ENCODE assay signal across 1 cellular context in the genomic region with DNA sequence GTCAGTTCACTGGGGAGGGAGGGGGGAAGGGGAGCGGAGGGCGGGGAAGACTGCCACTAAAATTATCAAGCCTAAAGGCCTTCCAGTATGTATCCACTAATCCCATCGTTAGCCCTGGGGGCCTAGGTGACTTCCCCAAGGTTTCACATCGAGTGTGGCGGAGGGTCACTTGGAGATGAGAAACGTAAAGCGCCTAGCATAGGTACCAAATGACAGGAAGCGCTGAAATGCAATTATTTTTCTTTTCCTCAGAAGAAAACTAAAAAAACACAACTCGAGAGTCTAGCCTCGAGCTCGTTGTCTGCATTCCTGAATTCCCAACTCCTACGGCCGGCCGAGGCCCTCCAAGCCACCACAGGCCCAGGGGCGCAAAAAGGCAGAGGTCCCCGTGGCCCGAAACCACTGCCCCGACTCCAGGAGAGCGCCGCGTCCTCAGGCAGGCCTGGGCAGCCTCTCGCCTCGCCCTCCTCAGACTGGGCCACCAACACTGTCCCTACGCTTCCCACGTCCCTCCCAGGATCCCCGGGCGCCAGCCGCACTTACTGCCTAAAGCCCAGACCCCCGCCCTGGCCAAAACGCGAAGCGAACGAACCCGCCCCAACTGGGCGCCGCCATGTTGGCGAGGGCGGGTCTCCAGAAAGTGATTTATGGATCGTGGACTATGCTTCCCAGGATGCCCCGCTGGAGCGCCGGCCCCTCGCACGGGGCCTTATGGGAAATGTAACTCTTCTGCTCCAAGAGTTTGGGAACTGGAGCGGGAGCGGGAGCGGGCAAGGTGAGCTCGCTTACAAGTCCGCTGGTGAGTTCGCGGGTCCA.
TF ChIP-seq lines count a peak whose summit lies in the region.

TSS of gene USP40 (minus strand) at position 642 of the 816 bp plus-strand sequence. CDS start 1,228 bp downstream, outside the sequence.

TF ChIP-seq in HEK293, 187 proteins besides CTCF, POLR2A, EP300 and RAD21 (continued from another document and continues in another):
- TF ChIP-seq, protein P1, sequence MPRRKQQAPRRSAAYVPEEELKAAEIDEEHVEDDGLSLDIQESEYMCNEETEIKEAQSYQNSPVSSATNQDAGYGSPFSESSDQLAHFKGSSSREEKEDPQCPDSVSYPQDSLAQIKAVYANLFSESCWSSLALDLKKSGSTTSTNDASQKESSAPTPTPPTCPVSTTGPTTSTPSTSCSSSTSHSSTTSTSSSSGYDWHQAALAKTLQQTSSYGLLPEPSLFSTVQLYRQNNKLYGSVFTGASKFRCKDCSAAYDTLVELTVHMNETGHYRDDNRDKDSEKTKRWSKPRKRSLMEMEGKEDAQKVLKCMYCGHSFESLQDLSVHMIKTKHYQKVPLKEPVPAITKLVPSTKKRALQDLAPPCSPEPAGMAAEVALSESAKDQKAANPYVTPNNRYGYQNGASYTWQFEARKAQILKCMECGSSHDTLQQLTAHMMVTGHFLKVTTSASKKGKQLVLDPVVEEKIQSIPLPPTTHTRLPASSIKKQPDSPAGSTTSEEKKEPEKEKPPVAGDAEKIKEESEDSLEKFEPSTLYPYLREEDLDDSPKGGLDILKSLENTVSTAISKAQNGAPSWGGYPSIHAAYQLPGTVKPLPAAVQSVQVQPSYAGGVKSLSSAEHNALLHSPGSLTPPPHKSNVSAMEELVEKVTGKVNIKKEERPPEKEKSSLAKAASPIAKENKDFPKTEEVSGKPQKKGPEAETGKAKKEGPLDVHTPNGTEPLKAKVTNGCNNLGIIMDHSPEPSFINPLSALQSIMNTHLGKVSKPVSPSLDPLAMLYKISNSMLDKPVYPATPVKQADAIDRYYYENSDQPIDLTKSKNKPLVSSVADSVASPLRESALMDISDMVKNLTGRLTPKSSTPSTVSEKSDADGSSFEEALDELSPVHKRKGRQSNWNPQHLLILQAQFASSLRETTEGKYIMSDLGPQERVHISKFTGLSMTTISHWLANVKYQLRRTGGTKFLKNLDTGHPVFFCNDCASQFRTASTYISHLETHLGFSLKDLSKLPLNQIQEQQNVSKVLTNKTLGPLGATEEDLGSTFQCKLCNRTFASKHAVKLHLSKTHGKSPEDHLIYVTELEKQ (tag by site-specific recombination; IDR thresholded peaks at IDR 0.05; ENCODE audit: borderline replicate concordance) = no peak
- no peak for TF ChIP-seq ZNF792 (tag by site-specific recombination; IDR thresholded peaks at IDR 0.05)
- no peak for TF ChIP-seq ZNF292 (tag by site-specific recombination; IDR thresholded peaks at IDR 0.05; ENCODE audit: borderline replicate concordance, low read depth)
- no peak; the same call in 1 of the 2 replicates for TF ChIP-seq ZNF398 (tag by site-specific recombination; IDR thresholded peaks at IDR 0.05)
- no peak for TF ChIP-seq ZNF670 (tag by site-specific recombination; IDR thresholded peaks at IDR 0.05; ENCODE audit: low read depth)
- TF ChIP-seq ZNF175 (tag by site-specific recombination; IDR thresholded peaks at IDR 0.05) = no peak
- no peak for TF ChIP-seq ZSCAN23 (tag by site-specific recombination; IDR thresholded peaks at IDR 0.05)
- TF ChIP-seq SCRT1 (tag by site-specific recombination; IDR thresholded peaks at IDR 0.05; ENCODE audit: borderline replicate concordance) = no peak
- TF ChIP-seq REPIN1 (tag by site-specific recombination; IDR thresholded peaks at IDR 0.05; ENCODE audit: low read depth) = no peak
- TF ChIP-seq MYNN (tag by site-specific recombination; IDR thresholded peaks at IDR 0.05; ENCODE audit: borderline replicate concordance) = no peak
- no peak for TF ChIP-seq ZNF248 (tag by site-specific recombination; IDR thresholded peaks at IDR 0.05)
- TF ChIP-seq ZNF157 (tag by site-specific recombination; IDR thresholded peaks at IDR 0.05) = no peak
- peak; percentile 87 for TF ChIP-seq PBX3 (CRISPR knock-in tag; IDR thresholded peaks at IDR 0.05)
- peak; percentile 49; the same call in 1 of the 2 replicates for TF ChIP-seq KLF9 (tag by site-specific recombination; IDR thresholded peaks at IDR 0.05; ENCODE audit: low read depth)
- no peak for TF ChIP-seq ZNF138 (tag by site-specific recombination; IDR thresholded peaks at IDR 0.05; ENCODE audit: borderline replicate concordance)
- peak; percentile 74 for TF ChIP-seq SP3 (tag by site-specific recombination; IDR thresholded peaks at IDR 0.05)
- TF ChIP-seq ZNF423 (tag by site-specific recombination; IDR thresholded peaks at IDR 0.05) = no peak
- TF ChIP-seq ZNF701 (tag by site-specific recombination; IDR thresholded peaks at IDR 0.05) = no peak
- peak; percentile 79 for TF ChIP-seq ZFP37 (tag by site-specific recombination; IDR thresholded peaks at IDR 0.05)
- no peak for TF ChIP-seq OVOL3 (tag by site-specific recombination; IDR thresholded peaks at IDR 0.05)
- TF ChIP-seq ZNF629 (tag by site-specific recombination; IDR thresholded peaks at IDR 0.05) = peak; percentile 45; the same call in 1 of the 2 replicates
- 0 out of 2 replicates have a peak, but pooled peaks have one; percentile 20 for TF ChIP-seq ZNF660 (tag by site-specific recombination; IDR thresholded peaks at IDR 0.05)
- peak; percentile 75; the same call in 1 of the 2 replicates for TF ChIP-seq ZNF501 (tag by site-specific recombination; IDR thresholded peaks at IDR 0.05)
- TF ChIP-seq ZNF37A (tag by site-specific recombination; IDR thresholded peaks at IDR 0.05) = no peak
- TF ChIP-seq ZNF112 (tag by site-specific recombination; IDR thresholded peaks at IDR 0.05) = no peak
- no peak for TF ChIP-seq ZNF544 (tag by site-specific recombination; IDR thresholded peaks at IDR 0.05)
- TF ChIP-seq, protein P2, sequence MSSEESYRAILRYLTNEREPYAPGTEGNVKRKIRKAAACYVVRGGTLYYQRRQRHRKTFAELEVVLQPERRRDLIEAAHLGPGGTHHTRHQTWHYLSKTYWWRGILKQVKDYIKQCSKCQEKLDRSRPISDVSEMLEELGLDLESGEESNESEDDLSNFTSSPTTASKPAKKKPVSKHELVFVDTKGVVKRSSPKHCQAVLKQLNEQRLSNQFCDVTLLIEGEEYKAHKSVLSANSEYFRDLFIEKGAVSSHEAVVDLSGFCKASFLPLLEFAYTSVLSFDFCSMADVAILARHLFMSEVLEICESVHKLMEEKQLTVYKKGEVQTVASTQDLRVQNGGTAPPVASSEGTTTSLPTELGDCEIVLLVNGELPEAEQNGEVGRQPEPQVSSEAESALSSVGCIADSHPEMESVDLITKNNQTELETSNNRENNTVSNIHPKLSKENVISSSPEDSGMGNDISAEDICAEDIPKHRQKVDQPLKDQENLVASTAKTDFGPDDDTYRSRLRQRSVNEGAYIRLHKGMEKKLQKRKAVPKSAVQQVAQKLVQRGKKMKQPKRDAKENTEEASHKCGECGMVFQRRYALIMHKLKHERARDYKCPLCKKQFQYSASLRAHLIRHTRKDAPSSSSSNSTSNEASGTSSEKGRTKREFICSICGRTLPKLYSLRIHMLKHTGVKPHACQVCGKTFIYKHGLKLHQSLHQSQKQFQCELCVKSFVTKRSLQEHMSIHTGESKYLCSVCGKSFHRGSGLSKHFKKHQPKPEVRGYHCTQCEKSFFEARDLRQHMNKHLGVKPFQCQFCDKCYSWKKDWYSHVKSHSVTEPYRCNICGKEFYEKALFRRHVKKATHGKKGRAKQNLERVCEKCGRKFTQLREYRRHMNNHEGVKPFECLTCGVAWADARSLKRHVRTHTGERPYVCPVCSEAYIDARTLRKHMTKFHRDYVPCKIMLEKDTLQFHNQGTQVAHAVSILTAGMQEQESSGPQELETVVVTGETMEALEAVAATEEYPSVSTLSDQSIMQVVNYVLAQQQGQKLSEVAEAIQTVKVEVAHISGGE (tag by site-specific recombination; conservative IDR thresholded peaks at IDR 0.05; ENCODE audit: low read depth) = 0 out of 2 replicates have a peak, but pooled peaks have one; percentile 9
- TF ChIP-seq SCRT2 (tag by site-specific recombination; IDR thresholded peaks at IDR 0.05) = no peak
- TF ChIP-seq, protein P3, sequence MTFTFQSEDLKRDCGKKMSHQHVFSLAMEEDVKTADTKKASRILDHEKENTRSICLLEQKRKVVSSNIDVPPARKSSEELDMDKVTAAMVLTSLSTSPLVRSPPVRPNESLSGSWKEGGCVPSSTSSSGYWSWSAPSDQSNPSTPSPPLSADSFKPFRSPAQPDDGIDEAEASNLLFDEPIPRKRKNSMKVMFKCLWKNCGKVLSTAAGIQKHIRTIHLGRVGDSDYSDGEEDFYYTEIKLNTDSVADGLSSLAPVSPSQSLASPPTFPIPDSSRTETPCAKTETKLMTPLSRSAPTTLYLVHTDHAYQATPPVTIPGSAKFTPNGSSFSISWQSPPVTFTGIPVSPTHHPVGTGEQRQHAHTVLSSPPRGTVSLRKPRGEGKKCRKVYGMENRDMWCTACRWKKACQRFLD (tag by site-specific recombination; IDR thresholded peaks at IDR 0.05) = no peak
- TF ChIP-seq ZNF140 (tag by site-specific recombination; IDR thresholded peaks at IDR 0.05) = no peak
- TF ChIP-seq GLI4 (tag by site-specific recombination; IDR thresholded peaks at IDR 0.05) = no peak
- TF ChIP-seq ZNF202 (tag by site-specific recombination; IDR thresholded peaks at IDR 0.05; ENCODE audit: borderline replicate concordance) = no peak
- no peak for TF ChIP-seq ZIC2 (tag by site-specific recombination; IDR thresholded peaks at IDR 0.05)
- peak; percentile 63 for TF ChIP-seq ZBTB8A (tag by site-specific recombination; IDR thresholded peaks at IDR 0.05)
- no peak for TF ChIP-seq ZNF324 (tag by site-specific recombination; IDR thresholded peaks at IDR 0.05)
- TF ChIP-seq ZNF561 (tag by site-specific recombination; IDR thresholded peaks at IDR 0.05; ENCODE audit: borderline replicate concordance) = no peak
- TF ChIP-seq ZNF830 (tag by site-specific recombination; IDR thresholded peaks at IDR 0.05; ENCODE audit: low read depth) = no peak
- TF ChIP-seq PATZ1 (tag by site-specific recombination; IDR thresholded peaks at IDR 0.05) = peak; percentile 61
- peak; percentile 92 for TF ChIP-seq ZNF335 (tag by site-specific recombination; conservative IDR thresholded peaks at IDR 0.05)
- no peak for TF ChIP-seq GLI2 (tag by site-specific recombination; IDR thresholded peaks at IDR 0.05; ENCODE audit: borderline replicate concordance, low read depth)
- peak; percentile 88 for TF ChIP-seq YY1 (tag by site-specific recombination; IDR thresholded peaks at IDR 0.05)
- TF ChIP-seq ZNF639 (tag by site-specific recombination; IDR thresholded peaks at IDR 0.05) = peak; percentile 82
- TF ChIP-seq ZBTB1 (tag by site-specific recombination; IDR thresholded peaks at IDR 0.05) = no peak
- TF ChIP-seq ZNF24 (tag by site-specific recombination; IDR thresholded peaks at IDR 0.05) = peak; percentile 39; the same call in 1 of the 2 replicates
- no peak for TF ChIP-seq ZNF747 (tag by site-specific recombination; IDR thresholded peaks at IDR 0.05)
- TF ChIP-seq ZBTB26 (tag by site-specific recombination; optimal IDR thresholded peaks at IDR 0.05) = peak; percentile 33
